In genomic region chr1:22021061-22021460, GRCh38 we compare ENCODE assay signal across 33 cellular contexts. TPM values are rescaled to one million over a fixed set of nuclear protein-coding genes. Genes with fewer than 3 reads are reported as not detected.
"Had no signal": no experiment of that assay in that cellular context is flagged by ENCODE, and none has a peak within 500 bp of the region (broad histone marks: within the 10 kb centered on the region; RNA-seq: fewer than 3 reads in every experiment).

No MANE protein-coding gene starts in this region.

- H3K4me3 ChIP-seq: adrenal gland, body of pancreas, breast epithelium, Peyer's patch, SJSA1 had no signal

- H3K9me3 ChIP-seq: adrenal gland, body of pancreas, breast epithelium, Peyer's patch, SJSA1, SK-N-SH had no signal

- H3K27ac ChIP-seq: adrenal gland, body of pancreas, breast epithelium, Peyer's patch, SJSA1 had no signal

- ATAC-seq: activated CD4-positive, alpha-beta T cell treated with anti-CD3 and anti-CD28 coated beads for 36 hours; activated CD4-positive, CD25-positive, alpha-beta regulatory T cell treated with anti-CD3 and anti-CD28 coated beads, Interleukin-2, amount 50 U/mL, for 24 hours; activated CD8-positive, alpha-beta memory T cell treated with anti-CD3 and anti-CD28 coated beads, Interleukin-2, amount 10 ng/mL, durations not matched to agents 7 days and 5 days; body of pancreas; PC-3 had no signal

- H3K36me3 ChIP-seq: adrenal gland, breast epithelium, Peyer's patch had no signal

- H3K9me3 Mint-ChIP-seq: activated CD4-positive, alpha-beta T cell treated with anti-CD3 and anti-CD28 coated beads, Interleukin-2, amount 10 ng/mL, durations not matched to agents 7 days and 5 days; T-helper 1 cell treated with Interleukin-12 subunit alpha and Interleukin-12 subunit beta and Interleukin-4 antibody, amounts not matched to agents 30 μg/mL and 1 μg/mL, for 36 hours had no signal

- H3K4me3 Mint-ChIP-seq: activated CD4-positive, alpha-beta T cell treated with anti-CD3 and anti-CD28 coated beads for 36 hours; activated CD4-positive, alpha-beta T cell treated with anti-CD3 and anti-CD28 coated beads, Interleukin-2, amount 10 ng/mL, durations not matched to agents 7 days and 5 days; activated CD8-positive, alpha-beta memory T cell treated with anti-CD3 and anti-CD28 coated beads, Interleukin-2, amount 10 ng/mL, durations not matched to agents 7 days and 5 days; T-helper 1 cell treated with Interleukin-12 subunit alpha and Interleukin-12 subunit beta and Interleukin-4 antibody, amounts not matched to agents 30 μg/mL and 1 μg/mL, for 36 hours had no signal

- DNase-seq: activated CD4-positive, alpha-beta T cell treated with anti-CD3 and anti-CD28 coated beads for 36 hours; activated CD4-positive, alpha-beta T cell treated with anti-CD3 and anti-CD28 coated beads, Interleukin-2, amount 10 ng/mL, durations not matched to agents 7 days and 5 days; activated CD4-positive, alpha-beta T cell treated with anti-CD3 and anti-CD28 coated beads, Interleukin-2, amount 50 U/mL, for 48 hours; activated CD8-positive, alpha-beta memory T cell treated with anti-CD3 and anti-CD28 coated beads for 24 hours; activated CD8-positive, alpha-beta memory T cell treated with anti-CD3 and anti-CD28 coated beads, Interleukin-2, amount 10 ng/mL, durations not matched to agents 7 days and 5 days; activated CD8-positive, alpha-beta memory T cell treated with anti-CD3 and anti-CD28 coated beads, Interleukin-2, amount 50 U/mL, for 48 hours; activated effector memory CD4-positive, alpha-beta T cell treated with Interleukin-2 at 50 U/mL for 16 hours; activated naive CD4-positive, alpha-beta T cell treated with anti-CD3 and anti-CD28 coated beads, Interleukin-2, amount 50 U/mL, for 16 hours; activated T-cell treated with anti-CD3 and anti-CD28 coated beads, Interleukin-2, amount 50 U/mL, for 48 hours; adrenal gland; body of pancreas; Karpas-422; KBM-7; NCI-H1105; NCI-H1417 treated with DMSO at 0.1 percent for 48 hours; NCI-H187 treated with DMSO at 0.1 percent for 48 hours; NCI-H2081; NCI-H226; NCI-H446 treated with DMSO at 0.1 percent for 48 hours; NCI-H524; NK-92 treated with Interleukin-12 subunit alpha and Interleukin-12 subunit beta, amount 100 ng/mL, for 24 hours; PC-3; Peyer's patch; RPMI8226; SHP77 treated with DMSO at 0.1 percent for 48 hours; SK-N-SH had no signal

- H3K4me1 ChIP-seq: breast epithelium had no signal

- H3K27me3 Mint-ChIP-seq: activated CD4-positive, alpha-beta T cell treated with anti-CD3 and anti-CD28 coated beads for 36 hours; activated CD4-positive, alpha-beta T cell treated with anti-CD3 and anti-CD28 coated beads, Interleukin-2, amount 10 ng/mL, durations not matched to agents 7 days and 5 days; activated CD8-positive, alpha-beta memory T cell treated with anti-CD3 and anti-CD28 coated beads, Interleukin-2, amount 10 ng/mL, durations not matched to agents 7 days and 5 days had no signal

- H3K27ac Mint-ChIP-seq: activated CD4-positive, alpha-beta T cell treated with anti-CD3 and anti-CD28 coated beads for 36 hours; activated CD4-positive, alpha-beta T cell treated with anti-CD3 and anti-CD28 coated beads, Interleukin-2, amount 10 ng/mL, durations not matched to agents 7 days and 5 days; activated CD8-positive, alpha-beta memory T cell treated with anti-CD3 and anti-CD28 coated beads, Interleukin-2, amount 10 ng/mL, durations not matched to agents 7 days and 5 days had no signal

- H3K27me3 ChIP-seq: adrenal gland, body of pancreas, breast epithelium, Peyer's patch, SJSA1 had no signal

RNA-seq across cellular contexts. Expression of gene CELA3A, which starts 19.6 kb away (rescaled TPM):
- total RNA-seq: activated CD4-positive, alpha-beta T cell treated with anti-CD3 and anti-CD28 coated beads for 36 hours; activated CD4-positive, alpha-beta T cell treated with anti-CD3 and anti-CD28 coated beads, Interleukin-2, amount 10 ng/mL, durations not matched to agents 7 days and 5 days; activated CD8-positive, alpha-beta memory T cell treated with anti-CD3 and anti-CD28 coated beads, Interleukin-2, amount 10 ng/mL, durations not matched to agents 7 days and 5 days; astrocyte; breast epithelium; cardiac septum; MCF 10A; PC-3; Peyer's patch; SJSA1 had no signal
- polyA plus RNA-seq: SK-N-SH had no signal

RNA-seq across cellular contexts. Expression of gene CELA3B, which starts 44.2 kb away (rescaled TPM):
- total RNA-seq: activated CD4-positive, alpha-beta T cell treated with anti-CD3 and anti-CD28 coated beads for 36 hours; activated CD4-positive, alpha-beta T cell treated with anti-CD3 and anti-CD28 coated beads, Interleukin-2, amount 10 ng/mL, durations not matched to agents 7 days and 5 days; activated CD8-positive, alpha-beta memory T cell treated with anti-CD3 and anti-CD28 coated beads, Interleukin-2, amount 10 ng/mL, durations not matched to agents 7 days and 5 days; astrocyte; breast epithelium; cardiac septum; MCF 10A; PC-3; Peyer's patch; SJSA1 had no signal
- polyA plus RNA-seq: SK-N-SH had no signal
